Comparison of ENCODE assay signal across 21 cellular contexts in the genomic region with DNA sequence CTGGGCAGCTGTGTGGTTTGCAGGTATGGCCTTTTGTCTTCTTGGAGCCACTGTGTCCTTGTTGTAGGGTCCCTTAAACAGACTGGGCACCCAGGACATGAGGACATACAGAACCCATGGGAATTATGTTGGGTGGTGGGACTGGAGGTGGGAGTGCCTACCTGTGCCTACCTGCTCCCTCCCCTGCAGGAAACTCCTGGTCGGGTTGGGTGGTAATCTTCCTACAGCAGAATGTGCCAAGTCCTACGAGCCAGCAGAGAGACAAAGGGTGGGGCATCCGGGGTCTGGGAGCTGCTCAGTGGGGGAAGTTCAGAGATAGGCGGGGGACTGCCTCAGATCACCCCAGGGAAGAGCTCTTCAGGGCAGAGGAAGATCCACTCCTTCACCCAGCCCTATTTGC.
"Had no signal": no experiment of that assay in that cellular context is flagged by ENCODE, and none has a peak within 500 bp of the region (broad histone marks: within the 10 kb centered on the region; RNA-seq: fewer than 3 reads in every experiment).

No MANE protein-coding gene starts in this region.

- H3K27me3 ChIP-seq: adrenal gland, ascending aorta, brain microvascular endothelial cell, neural progenitor cell, suprapubic skin, tibial nerve, uterus had no signal

- H3K27ac ChIP-seq: adrenal gland, ascending aorta, brain microvascular endothelial cell, coronary artery, heart left ventricle, neural progenitor cell, psoas muscle, stomach, suprapubic skin, tibial nerve, uterus had no signal

- H3K36me3 Mint-ChIP-seq: stimulated activated memory B cell treated with anti-CD40 and anti-IgM and Interleukin-4, amounts not matched to agents 10 μg/mL and 1 μg/mL and 100 μg/mL, for 72 hours; WTC11 had no signal

- DNase-seq: activated CD8-positive, alpha-beta memory T cell treated with anti-CD3 and anti-CD28 coated beads, Interleukin-2, amount 50 U/mL, for 48 hours; activated naive CD4-positive, alpha-beta T cell treated with anti-CD3 and anti-CD28 coated beads, Interleukin-2, amount 50 U/mL, for 16 hours; activated T-cell treated with anti-CD3 and anti-CD28 coated beads, Interleukin-2, amount 50 U/mL, for 4 hours; adrenal gland; brain microvascular endothelial cell; mesenchymal stem cell; psoas muscle; right cardiac atrium; stimulated activated CD4-positive, alpha-beta T cell treated with anti-CD3 and anti-CD28 coated beads, Interleukin-12 subunit alpha, Interleukin-12 subunit beta, amount 100 ng/mL, for 4 hours; stomach; T1000; uterus had no signal

- H3K9me3 Mint-ChIP-seq: activated T-cell treated with anti-CD3 and anti-CD28 coated beads, Interleukin-2, amount 50 U/mL, for 4 hours; neural progenitor cell; stimulated activated memory B cell treated with anti-CD40 and anti-IgM and Interleukin-4, amounts not matched to agents 10 μg/mL and 1 μg/mL and 100 μg/mL, for 72 hours; WTC11 had no signal

- H3K4me3 Mint-ChIP-seq: activated T-cell treated with anti-CD3 and anti-CD28 coated beads, Interleukin-2, amount 50 U/mL, for 4 hours; neural progenitor cell; stimulated activated memory B cell treated with anti-CD40 and anti-IgM and Interleukin-4, amounts not matched to agents 10 μg/mL and 1 μg/mL and 100 μg/mL, for 72 hours; WTC11 had no signal

- ATAC-seq: activated T-cell treated with anti-CD3 and anti-CD28 coated beads, Interleukin-2, amount 50 U/mL, for 4 hours; heart left ventricle; left colon; psoas muscle; right cardiac atrium; stimulated activated memory B cell treated with anti-CD40 and anti-IgM and Interleukin-4, amounts not matched to agents 10 μg/mL and 1 μg/mL and 100 μg/mL, for 72 hours; WTC11 had no signal

- H3K4me1 ChIP-seq: adrenal gland, ascending aorta, psoas muscle, uterus had no signal

- H3K27me3 Mint-ChIP-seq: stimulated activated memory B cell treated with anti-CD40 and anti-IgM and Interleukin-4, amounts not matched to agents 10 μg/mL and 1 μg/mL and 100 μg/mL, for 72 hours had no signal

- H3K4me3 ChIP-seq: adrenal gland, ascending aorta, coronary artery, heart left ventricle, neural progenitor cell, psoas muscle, stomach, suprapubic skin, tibial nerve, uterus had no signal

- H3K27ac Mint-ChIP-seq: neural progenitor cell; stimulated activated memory B cell treated with anti-CD40 and anti-IgM and Interleukin-4, amounts not matched to agents 10 μg/mL and 1 μg/mL and 100 μg/mL, for 72 hours; WTC11 had no signal

- H3K36me3 ChIP-seq: adrenal gland, ascending aorta, brain microvascular endothelial cell, heart left ventricle, neural progenitor cell, stomach, suprapubic skin, tibial nerve, uterus had no signal

- H3K9me3 ChIP-seq: adrenal gland, ascending aorta, heart left ventricle, psoas muscle, stomach, suprapubic skin, tibial nerve, uterus had no signal

- H3K4me1 Mint-ChIP-seq: WTC11 had no signal
